In genomic region chr9:137551656-137552534, GRCh38 we compare ENCODE assay signal across 8 cellular contexts. TPM values are rescaled to one million over a fixed set of nuclear protein-coding genes. Genes with fewer than 3 reads are reported as not detected.
DNase-seq lines count a peak whose midpoint lies in the region; ATAC-seq and TF ChIP-seq lines count a peak whose summit lies in the region.

MRPL41 (plus strand) TSS chr9:137551879; CDS start chr9:137552082, 203 bp downstream.

- intact Hi-C loops in Right ventricle myocardium inferior (cut with DNase I) (no loop called here), tibial artery (cut with DNase I; ENCODE audit: low total_unique reads) (no loop called here)

- no peak for TF ChIP-seq CTCF in HFF-Myc (IDR thresholded peaks at IDR 0.05; ENCODE audit: low read depth, low read length, missing control alignments)
- no peak for TF ChIP-seq CTCF in parathyroid adenoma (IDR thresholded peaks at IDR 0.05)
- TF ChIP-seq CTCF in tibial artery (IDR thresholded peaks at IDR 0.05) = no peak

- H2AFZ ChIP-seq in parathyroid adenoma = peak within 1 kb of the TSS; percentile 79

- ATAC-seq in Right ventricle myocardium inferior = peak; percentile 73

- H3K4me1 ChIP-seq in parathyroid adenoma = no peaks in the 10 kb centered on the region
- peaks cover 0 to 32% (median 23%) of the 10 kb centered on the region in 4 donors for H3K4me1 ChIP-seq in tibial artery

- peak within 1 kb of the TSS; percentile 96 for H3K4me2 ChIP-seq in parathyroid adenoma (ENCODE audit: low read length)

- no peaks in the 10 kb centered on the region for H3K79me2 ChIP-seq in parathyroid adenoma

- H3K4me3 ChIP-seq in HFF-Myc (replicated peaks; ENCODE audit: low read depth, low read length) (peak within 1 kb of the TSS; percentile 85), parathyroid adenoma (ENCODE audit: low read depth, low read length) (peak within 1 kb of the TSS; percentile 75), tibial artery (peak within 1 kb of the TSS; percentile 85 to 92)

- DNase-seq in GM04504 (ENCODE audit: low read depth) (peak; percentile 60), HFF-Myc (ENCODE audit: extremely low read depth, low read depth) (peak; percentile 39), NCI-H1092 treated with DMSO at 0.1 percent for 48 hours (lab: John Stamatoyannopoulos, UW) (peak; percentile 93), SW480 (ENCODE audit: low spot score) (peak; percentile 79), Right ventricle myocardium inferior (ENCODE audit: missing footprints) (peak; percentile 96), tibial artery (peak; percentile 82 to 94)
- peak; percentile 78 for DNase-seq in activated naive CD8-positive, alpha-beta T cell treated with anti-CD3 and anti-CD28 coated beads, Interleukin-2, amount 50 U/mL, for 16 hours (ENCODE audit: low read depth, low spot score)

- H3K9me3 ChIP-seq in parathyroid adenoma (ENCODE audit: control insufficient read depth, low read length) = no peaks in the 10 kb centered on the region
- H3K9me3 ChIP-seq in tibial artery = no peaks in the 10 kb centered on the region

- H3K27me3 ChIP-seq in parathyroid adenoma (ENCODE audit: control insufficient read depth, insufficient read depth, low read length) (no peaks in the 10 kb centered on the region), tibial artery (no peaks in the 10 kb centered on the region)

- H3K9ac ChIP-seq in parathyroid adenoma = no peak within 1 kb of the TSS

- no peaks in the 10 kb centered on the region for H3K36me3 ChIP-seq in parathyroid adenoma (ENCODE audit: control insufficient read depth, insufficient read depth, low read length)
- H3K36me3 ChIP-seq in tibial artery = peaks cover 13 to 32% (median 29%) of the 10 kb centered on the region in 3 donors

- peak within 1 kb of the TSS; percentile 49 for H3K27ac ChIP-seq in parathyroid adenoma
- peak within 1 kb of the TSS; percentile 86 to 98 for H3K27ac ChIP-seq in tibial artery

RNA-seq across cellular contexts. Expression of gene MRPL41, which starts in this region (rescaled TPM):
- total RNA-seq in Right ventricle myocardium inferior = 244 TPM

Comparison
In these comparisons a context has a peak if more than half of its experiments do, and no peak if none do; other contexts are left out.
1. Peak in every context shown above with its lines: DNase-seq, ATAC-seq, H3K4me3 ChIP-seq and H3K27ac ChIP-seq.
2. DNase-seq: peak in every context shown above with its lines; median percentile 96 in Right ventricle myocardium inferior; 93 in NCI-H1092 treated with DMSO at 0.1 percent for 48 hours; 88 in tibial artery; 79 in SW480; 78 in activated naive CD8-positive, alpha-beta T cell treated with anti-CD3 and anti-CD28 coated beads, Interleukin-2, amount 50 U/mL, for 16 hours; 60 in GM04504; 39 in HFF-Myc.